18 cellular contexts compared by ENCODE assay signal in genomic region chr18:64287926-64288325, GRCh38.
"Had no signal": no experiment of that assay in that cellular context is flagged by ENCODE, and none has a peak within 500 bp of the region (broad histone marks: within the 10 kb centered on the region; RNA-seq: fewer than 3 reads in every experiment).

No MANE protein-coding gene starts in this region.

- ATAC-seq: effector memory CD8-positive, alpha-beta T cell; naive thymus-derived CD4-positive, alpha-beta T cell; stimulated activated effector memory CD8-positive, alpha-beta T cell treated with anti-CD3 and anti-CD28 coated beads, Interleukin-12 subunit alpha, Interleukin-12 subunit beta, amount 100 ng/mL, for 72 hours had no signal

- H3K4me1 Mint-ChIP-seq: mesothelial cell of epicardium; naive thymus-derived CD4-positive, alpha-beta T cell; nephron; stimulated activated effector memory CD8-positive, alpha-beta T cell treated with anti-CD3 and anti-CD28 coated beads, Interleukin-12 subunit alpha, Interleukin-12 subunit beta, amount 100 ng/mL, for 72 hours had no signal

- H3K9me3 ChIP-seq: prostate gland, right atrium auricular region, sigmoid colon, thyroid gland, vagina had no signal

- H3K36me3 ChIP-seq: prostate gland, right atrium auricular region, sigmoid colon, stomach, thyroid gland, vagina had no signal

- H3K27ac Mint-ChIP-seq: effector memory CD8-positive, alpha-beta T cell; mesothelial cell of epicardium; naive thymus-derived CD4-positive, alpha-beta T cell; nephron; stimulated activated effector memory CD8-positive, alpha-beta T cell treated with anti-CD3 and anti-CD28 coated beads, Interleukin-12 subunit alpha, Interleukin-12 subunit beta, amount 100 ng/mL, for 72 hours had no signal

- H3K27me3 Mint-ChIP-seq: effector memory CD8-positive, alpha-beta T cell; naive thymus-derived CD4-positive, alpha-beta T cell had no signal

- H3K9me3 Mint-ChIP-seq: effector memory CD8-positive, alpha-beta T cell; stimulated activated effector memory CD8-positive, alpha-beta T cell treated with anti-CD3 and anti-CD28 coated beads, Interleukin-12 subunit alpha, Interleukin-12 subunit beta, amount 100 ng/mL, for 72 hours had no signal

- H3K27me3 ChIP-seq: right atrium auricular region, sigmoid colon, stomach, thyroid gland, vagina had no signal

- H3K36me3 Mint-ChIP-seq: naive thymus-derived CD4-positive, alpha-beta T cell; stimulated activated effector memory CD8-positive, alpha-beta T cell treated with anti-CD3 and anti-CD28 coated beads, Interleukin-12 subunit alpha, Interleukin-12 subunit beta, amount 100 ng/mL, for 72 hours had no signal

- H3K4me3 Mint-ChIP-seq: effector memory CD8-positive, alpha-beta T cell; mesothelial cell of epicardium; naive thymus-derived CD4-positive, alpha-beta T cell; nephron; stimulated activated effector memory CD8-positive, alpha-beta T cell treated with anti-CD3 and anti-CD28 coated beads, Interleukin-12 subunit alpha, Interleukin-12 subunit beta, amount 100 ng/mL, for 72 hours had no signal

- H3K4me3 ChIP-seq: prostate gland, right atrium auricular region, sigmoid colon, stomach, thyroid gland, vagina had no signal

- DNase-seq: cortex of kidney; effector memory CD8-positive, alpha-beta T cell; mesenchymal stem cell; naive thymus-derived CD4-positive, alpha-beta T cell; nucleus accumbens; sigmoid colon; stimulated activated CD4-positive, alpha-beta T cell treated with anti-CD3 and anti-CD28 coated beads, Interleukin-2, amount 100 ng/mL, for 24 hours; stimulated activated CD4-positive, alpha-beta T cell treated with anti-CD3 and anti-CD28 coated beads, Interleukin-4, amount 100 ng/mL, for 24 hours; stimulated activated naive CD4-positive, alpha-beta T cell treated with Interleukin-2 at 50 U/mL for 16 hours; stomach; thyroid gland; trophoblast cell had no signal

- H3K27ac ChIP-seq: prostate gland, right atrium auricular region, sigmoid colon, stomach, thyroid gland, vagina had no signal

- H3K4me1 ChIP-seq: prostate gland, right atrium auricular region, sigmoid colon, stomach, thyroid gland, vagina had no signal
